Comparison of ENCODE assay signal across 1 cellular context in the genomic region with DNA sequence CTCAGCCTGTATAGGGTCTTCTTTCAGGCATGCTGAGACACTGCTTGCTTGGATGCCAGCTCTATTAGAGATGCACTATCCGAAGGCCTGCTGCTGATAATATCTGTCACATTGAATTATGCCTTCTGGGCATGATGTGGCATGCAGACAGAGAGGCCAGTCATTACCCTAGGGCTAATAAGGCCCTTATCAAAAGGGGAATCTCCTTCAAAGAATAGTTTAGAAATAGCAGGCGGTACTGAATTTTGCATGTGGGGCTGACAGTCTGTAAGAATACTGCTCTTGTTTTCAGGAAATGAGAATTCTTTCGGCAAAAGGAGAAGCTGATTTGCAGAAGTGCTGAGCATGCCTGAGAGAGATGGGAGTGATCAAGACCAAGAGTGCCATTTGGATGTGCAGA.
TF ChIP-seq lines count a peak whose summit lies in the region.

No MANE protein-coding gene starts in this region.

TF ChIP-seq in GM23338, 12 proteins besides CTCF, POLR2A, EP300 and RAD21 (continued from another document):
- TF ChIP-seq, protein P1, sequence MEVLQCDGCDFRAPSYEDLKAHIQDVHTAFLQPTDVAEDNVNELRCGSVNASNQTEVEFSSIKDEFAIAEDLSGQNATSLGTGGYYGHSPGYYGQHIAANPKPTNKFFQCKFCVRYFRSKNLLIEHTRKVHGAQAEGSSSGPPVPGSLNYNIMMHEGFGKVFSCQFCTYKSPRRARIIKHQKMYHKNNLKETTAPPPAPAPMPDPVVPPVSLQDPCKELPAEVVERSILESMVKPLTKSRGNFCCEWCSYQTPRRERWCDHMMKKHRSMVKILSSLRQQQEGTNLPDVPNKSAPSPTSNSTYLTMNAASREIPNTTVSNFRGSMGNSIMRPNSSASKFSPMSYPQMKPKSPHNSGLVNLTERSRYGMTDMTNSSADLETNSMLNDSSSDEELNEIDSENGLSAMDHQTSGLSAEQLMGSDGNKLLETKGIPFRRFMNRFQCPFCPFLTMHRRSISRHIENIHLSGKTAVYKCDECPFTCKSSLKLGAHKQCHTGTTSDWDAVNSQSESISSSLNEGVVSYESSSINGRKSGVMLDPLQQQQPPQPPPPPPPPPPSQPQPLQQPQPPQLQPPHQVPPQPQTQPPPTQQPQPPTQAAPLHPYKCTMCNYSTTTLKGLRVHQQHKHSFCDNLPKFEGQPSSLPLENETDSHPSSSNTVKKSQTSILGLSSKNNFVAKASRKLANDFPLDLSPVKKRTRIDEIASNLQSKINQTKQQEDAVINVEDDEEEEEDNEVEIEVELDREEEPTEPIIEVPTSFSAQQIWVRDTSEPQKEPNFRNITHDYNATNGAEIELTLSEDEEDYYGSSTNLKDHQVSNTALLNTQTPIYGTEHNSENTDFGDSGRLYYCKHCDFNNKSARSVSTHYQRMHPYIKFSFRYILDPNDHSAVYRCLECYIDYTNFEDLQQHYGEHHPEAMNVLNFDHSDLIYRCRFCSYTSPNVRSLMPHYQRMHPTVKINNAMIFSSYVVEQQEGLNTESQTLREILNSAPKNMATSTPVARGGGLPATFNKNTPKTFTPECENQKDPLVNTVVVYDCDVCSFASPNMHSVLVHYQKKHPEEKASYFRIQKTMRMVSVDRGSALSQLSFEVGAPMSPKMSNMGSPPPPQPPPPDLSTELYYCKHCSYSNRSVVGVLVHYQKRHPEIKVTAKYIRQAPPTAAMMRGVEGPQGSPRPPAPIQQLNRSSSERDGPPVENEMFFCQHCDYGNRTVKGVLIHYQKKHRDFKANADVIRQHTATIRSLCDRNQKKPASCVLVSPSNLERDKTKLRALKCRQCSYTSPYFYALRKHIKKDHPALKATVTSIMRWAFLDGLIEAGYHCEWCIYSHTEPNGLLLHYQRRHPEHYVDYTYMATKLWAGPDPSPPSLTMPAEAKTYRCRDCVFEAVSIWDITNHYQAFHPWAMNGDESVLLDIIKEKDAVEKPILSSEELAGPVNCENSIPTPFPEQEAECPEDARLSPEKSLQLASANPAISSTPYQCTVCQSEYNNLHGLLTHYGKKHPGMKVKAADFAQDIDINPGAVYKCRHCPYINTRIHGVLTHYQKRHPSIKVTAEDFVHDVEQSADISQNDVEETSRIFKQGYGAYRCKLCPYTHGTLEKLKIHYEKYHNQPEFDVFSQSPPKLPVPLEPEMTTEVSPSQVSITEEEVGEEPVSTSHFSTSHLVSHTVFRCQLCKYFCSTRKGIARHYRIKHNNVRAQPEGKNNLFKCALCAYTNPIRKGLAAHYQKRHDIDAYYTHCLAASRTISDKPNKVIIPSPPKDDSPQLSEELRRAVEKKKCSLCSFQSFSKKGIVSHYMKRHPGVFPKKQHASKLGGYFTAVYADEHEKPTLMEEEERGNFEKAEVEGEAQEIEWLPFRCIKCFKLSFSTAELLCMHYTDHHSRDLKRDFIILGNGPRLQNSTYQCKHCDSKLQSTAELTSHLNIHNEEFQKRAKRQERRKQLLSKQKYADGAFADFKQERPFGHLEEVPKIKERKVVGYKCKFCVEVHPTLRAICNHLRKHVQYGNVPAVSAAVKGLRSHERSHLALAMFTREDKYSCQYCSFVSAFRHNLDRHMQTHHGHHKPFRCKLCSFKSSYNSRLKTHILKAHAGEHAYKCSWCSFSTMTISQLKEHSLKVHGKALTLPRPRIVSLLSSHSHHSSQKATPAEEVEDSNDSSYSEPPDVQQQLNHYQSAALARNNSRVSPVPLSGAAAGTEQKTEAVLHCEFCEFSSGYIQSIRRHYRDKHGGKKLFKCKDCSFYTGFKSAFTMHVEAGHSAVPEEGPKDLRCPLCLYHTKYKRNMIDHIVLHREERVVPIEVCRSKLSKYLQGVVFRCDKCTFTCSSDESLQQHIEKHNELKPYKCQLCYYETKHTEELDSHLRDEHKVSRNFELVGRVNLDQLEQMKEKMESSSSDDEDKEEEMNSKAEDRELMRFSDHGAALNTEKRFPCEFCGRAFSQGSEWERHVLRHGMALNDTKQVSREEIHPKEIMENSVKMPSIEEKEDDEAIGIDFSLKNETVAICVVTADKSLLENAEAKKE (CRISPR knock-in tag; IDR thresholded peaks at IDR 0.05), result no peak
- TF ChIP-seq JUNB (IDR thresholded peaks at IDR 0.05; ENCODE audit: unreplicated experiment) (no peak), EZH2 (IDR thresholded peaks at IDR 0.05; ENCODE audit: low read depth, unreplicated experiment) (no peak), POLR2AphosphoS5 (IDR thresholded peaks at IDR 0.05; ENCODE audit: low read depth) (no peak), NANOG (IDR thresholded peaks at IDR 0.05; ENCODE audit: borderline replicate concordance) (no peak), ZNF114 (CRISPR knock-in tag; IDR thresholded peaks at IDR 0.05) (no peak)
- TF ChIP-seq, protein P2, sequence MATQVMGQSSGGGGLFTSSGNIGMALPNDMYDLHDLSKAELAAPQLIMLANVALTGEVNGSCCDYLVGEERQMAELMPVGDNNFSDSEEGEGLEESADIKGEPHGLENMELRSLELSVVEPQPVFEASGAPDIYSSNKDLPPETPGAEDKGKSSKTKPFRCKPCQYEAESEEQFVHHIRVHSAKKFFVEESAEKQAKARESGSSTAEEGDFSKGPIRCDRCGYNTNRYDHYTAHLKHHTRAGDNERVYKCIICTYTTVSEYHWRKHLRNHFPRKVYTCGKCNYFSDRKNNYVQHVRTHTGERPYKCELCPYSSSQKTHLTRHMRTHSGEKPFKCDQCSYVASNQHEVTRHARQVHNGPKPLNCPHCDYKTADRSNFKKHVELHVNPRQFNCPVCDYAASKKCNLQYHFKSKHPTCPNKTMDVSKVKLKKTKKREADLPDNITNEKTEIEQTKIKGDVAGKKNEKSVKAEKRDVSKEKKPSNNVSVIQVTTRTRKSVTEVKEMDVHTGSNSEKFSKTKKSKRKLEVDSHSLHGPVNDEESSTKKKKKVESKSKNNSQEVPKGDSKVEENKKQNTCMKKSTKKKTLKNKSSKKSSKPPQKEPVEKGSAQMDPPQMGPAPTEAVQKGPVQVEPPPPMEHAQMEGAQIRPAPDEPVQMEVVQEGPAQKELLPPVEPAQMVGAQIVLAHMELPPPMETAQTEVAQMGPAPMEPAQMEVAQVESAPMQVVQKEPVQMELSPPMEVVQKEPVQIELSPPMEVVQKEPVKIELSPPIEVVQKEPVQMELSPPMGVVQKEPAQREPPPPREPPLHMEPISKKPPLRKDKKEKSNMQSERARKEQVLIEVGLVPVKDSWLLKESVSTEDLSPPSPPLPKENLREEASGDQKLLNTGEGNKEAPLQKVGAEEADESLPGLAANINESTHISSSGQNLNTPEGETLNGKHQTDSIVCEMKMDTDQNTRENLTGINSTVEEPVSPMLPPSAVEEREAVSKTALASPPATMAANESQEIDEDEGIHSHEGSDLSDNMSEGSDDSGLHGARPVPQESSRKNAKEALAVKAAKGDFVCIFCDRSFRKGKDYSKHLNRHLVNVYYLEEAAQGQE (IDR thresholded peaks at IDR 0.05; ENCODE audit: unreplicated experiment), result no peak
